In genomic region chr1:43951021-43951985, GRCh38 we compare ENCODE assay signal across 24 cellular contexts. TPM values are rescaled to one million over a fixed set of nuclear protein-coding genes. Genes with fewer than 3 reads are reported as not detected.
A peak's percentile ranks its signal among the peaks of the same experiment; 100 is the strongest.
DNase-seq lines count a peak whose midpoint lies in the region; ATAC-seq and TF ChIP-seq lines count a peak whose summit lies in the region.
"Had no signal": no experiment of that assay in that cellular context is flagged by ENCODE, and none has a peak within 500 bp of the region (broad histone marks: within the 10 kb centered on the region; RNA-seq: fewer than 3 reads in every experiment).

No MANE protein-coding gene starts in this region.

- intact Hi-C loops in ascending aorta (cut with DNase I): no loop called here

- H3K4me1 Mint-ChIP-seq in neural crest cell: peaks cover 24% of the 10 kb centered on the region

- H3K4me3 ChIP-seq in ascending aorta: no peak overlapping the region
- H3K4me3 ChIP-seq: spleen had no signal

- H3K4me3 Mint-ChIP-seq in neural crest cell: peak overlapping the region; percentile 57
- H3K4me3 Mint-ChIP-seq: activated CD8-positive, alpha-beta T cell treated with anti-CD3 and anti-CD28 coated beads, Interleukin-2, amount 10 ng/mL, durations not matched to agents 7 days and 5 days; dendritic cell treated with granulocyte-macrophage colony-stimulating factor and Interleukin-4, amounts not matched to agents 40 ng/mL and 50 ng/mL, for 4 days; T-helper 1 cell treated with Interleukin-12 subunit alpha and Interleukin-12 subunit beta and Interleukin-4 antibody, amounts not matched to agents 30 μg/mL and 1 μg/mL, for 36 hours had no signal

- no peaks in the 10 kb centered on the region for H3K27me3 ChIP-seq in ascending aorta
- H3K27me3 ChIP-seq: brain microvascular endothelial cell, spleen had no signal

- H3K36me3 Mint-ChIP-seq in neural crest cell (ENCODE audit: low read depth): peaks cover 4% of the 10 kb centered on the region

- in situ Hi-C loops in Caki2 (cut with HindIII; ENCODE audit: low pct_unique_long_range_greater_than_20kb, low sequenced_read_pairs): no loop called here

- no peaks in the 10 kb centered on the region for H3K9me3 Mint-ChIP-seq in neural crest cell
- H3K9me3 Mint-ChIP-seq: dendritic cell treated with granulocyte-macrophage colony-stimulating factor and Interleukin-4, amounts not matched to agents 40 ng/mL and 50 ng/mL, for 4 days; nephron; T-helper 1 cell treated with Interleukin-12 subunit alpha and Interleukin-12 subunit beta and Interleukin-4 antibody, amounts not matched to agents 30 μg/mL and 1 μg/mL, for 36 hours had no signal

- H3K36me3 ChIP-seq in ascending aorta: peaks cover 3 to 13% of the 10 kb centered on the region in 2 donors

- H3K9me3 ChIP-seq in ascending aorta: no peaks in the 10 kb centered on the region
- H3K9me3 ChIP-seq: spleen had no signal

- H3K27ac ChIP-seq in cingulate gyrus (ENCODE audit: low read depth, low read length) (peak overlapping the region; percentile 21), ascending aorta (no peak overlapping the region)
- H3K27ac ChIP-seq: brain microvascular endothelial cell, C4-2B, epithelial cell of prostate, spleen had no signal

- no peak for ATAC-seq in HG03442 (IDR thresholded peaks at IDR 0.05; ENCODE audit: unreplicated experiment)
- ATAC-seq: activated CD4-positive, CD25-positive, alpha-beta regulatory T cell treated with anti-CD3 and anti-CD28 coated beads, Interleukin-2, amount 50 U/mL, for 24 hours; activated CD8-positive, alpha-beta T cell treated with anti-CD3 and anti-CD28 coated beads, Interleukin-2, amount 10 ng/mL, durations not matched to agents 7 days and 5 days; left lobe of liver had no signal

- DNase-seq in Caki2 (ENCODE audit: low read depth) (peak; percentile 50), NCI-H82 treated with DMSO at 0.1 percent for 48 hours (lab: John Stamatoyannopoulos, UW; ENCODE audit: unreplicated experiment) (peak; percentile 11), neural crest cell (ENCODE audit: low read depth, low spot score) (no peak), ascending aorta (ENCODE audit: low spot score in 2 of 2) (no peak), NCI-H2081 treated with DMSO at 0.1 percent for 48 hours (lab: John Stamatoyannopoulos, UW) (no peak), activated T-cell treated with anti-CD3 and anti-CD28 coated beads for 4 hours (no peak)
- DNase-seq: activated CD8-positive, alpha-beta T cell treated with anti-CD3 and anti-CD28 coated beads, Interleukin-2, amount 10 ng/mL, durations not matched to agents 7 days and 5 days; brain microvascular endothelial cell; DMS153; midbrain; NCI-H187 treated with DMSO at 0.1 percent for 48 hours; SHP77 treated with DMSO at 0.1 percent for 48 hours; spleen had no signal

- H3K27me3 Mint-ChIP-seq in neural crest cell (ENCODE audit: low read depth): no peaks in the 10 kb centered on the region
- H3K27me3 Mint-ChIP-seq: activated naive CD8-positive, alpha-beta T cell; dendritic cell treated with granulocyte-macrophage colony-stimulating factor and Interleukin-4, amounts not matched to agents 40 ng/mL and 50 ng/mL, for 4 days had no signal

- TF ChIP-seq CTCF in neural crest cell (conservative IDR thresholded peaks at IDR 0.05): no peak
- TF ChIP-seq CTCF in ascending aorta (IDR thresholded peaks at IDR 0.05): no peak

- peaks cover 13 to 14% of the 10 kb centered on the region in 2 donors for H3K4me1 ChIP-seq in ascending aorta

- H3K27ac Mint-ChIP-seq in neural crest cell (ENCODE audit: unreplicated experiment): no peak overlapping the region
- H3K27ac Mint-ChIP-seq: activated CD8-positive, alpha-beta T cell treated with anti-CD3 and anti-CD28 coated beads, Interleukin-2, amount 10 ng/mL, durations not matched to agents 7 days and 5 days; activated naive CD8-positive, alpha-beta T cell; dendritic cell treated with granulocyte-macrophage colony-stimulating factor and Interleukin-4, amounts not matched to agents 40 ng/mL and 50 ng/mL, for 4 days; T-helper 1 cell treated with Interleukin-12 subunit alpha and Interleukin-12 subunit beta and Interleukin-4 antibody, amounts not matched to agents 30 μg/mL and 1 μg/mL, for 36 hours had no signal

RNA-seq across cellular contexts. Expression of gene IPO13, which starts 4.6 kb away (rescaled TPM):
- 16.9 and 21.3 TPM in 2 replicates for total RNA-seq in Caki2 (2014; rRNA removed; shearing (Covaris generic); ENCODE audit: low replicate concordance)
- 37.7 and 44.1 TPM in 2 replicates for total RNA-seq in neural crest cell
- 6.2 TPM for total RNA-seq in ascending aorta

RNA-seq across cellular contexts. Expression of gene ARTN, which starts 17.7 kb away (rescaled TPM):
- total RNA-seq in Caki2 (2014; rRNA removed; shearing (Covaris generic); ENCODE audit: low replicate concordance): not detected in 2 replicates
- total RNA-seq in neural crest cell (0.89 and 1.0 TPM in 2 replicates), ascending aorta (not detected)
- total RNA-seq: pulmonary artery endothelial cell had no signal

RNA-seq across cellular contexts. Expression of gene DPH2, which starts 18.5 kb away (rescaled TPM):
- 29.0 and 54.5 TPM in 2 replicates for total RNA-seq in Caki2 (2014; rRNA removed; shearing (Covaris generic); ENCODE audit: low replicate concordance)
- total RNA-seq in neural crest cell: 32.7 and 34.4 TPM in 2 replicates
- total RNA-seq in ascending aorta: 69.3 TPM

RNA-seq across cellular contexts. Expression of gene ATP6V0B, which starts 23.5 kb away (rescaled TPM):
- total RNA-seq in Caki2 (2014; rRNA removed; shearing (Covaris generic); ENCODE audit: low replicate concordance): 144 and 201 TPM in 2 replicates
- total RNA-seq in neural crest cell (125 and 129 TPM in 2 replicates), ascending aorta (115 TPM)

RNA-seq across cellular contexts. Expression of gene B4GALT2, which starts 27.7 kb away (rescaled TPM):
- 75.2 and 88.9 TPM in 2 replicates for total RNA-seq in Caki2 (2014; rRNA removed; shearing (Covaris generic); ENCODE audit: low replicate concordance)
- total RNA-seq in neural crest cell (88.7 and 91.8 TPM in 2 replicates), ascending aorta (93.2 TPM)

Comparison
In these comparisons a context has a peak if more than half of its experiments do, and no peak if none do; other contexts are left out.
1. DNase-seq: peak in Caki2 (single experiment) and NCI-H82 treated with DMSO at 0.1 percent for 48 hours (single experiment); none in neural crest cell (single experiment), ascending aorta (0 of 2), NCI-H2081 treated with DMSO at 0.1 percent for 48 hours (single experiment) and activated T-cell treated with anti-CD3 and anti-CD28 coated beads for 4 hours (single experiment).